Comparison of ENCODE assay signal across 1 cellular context in the genomic region with DNA sequence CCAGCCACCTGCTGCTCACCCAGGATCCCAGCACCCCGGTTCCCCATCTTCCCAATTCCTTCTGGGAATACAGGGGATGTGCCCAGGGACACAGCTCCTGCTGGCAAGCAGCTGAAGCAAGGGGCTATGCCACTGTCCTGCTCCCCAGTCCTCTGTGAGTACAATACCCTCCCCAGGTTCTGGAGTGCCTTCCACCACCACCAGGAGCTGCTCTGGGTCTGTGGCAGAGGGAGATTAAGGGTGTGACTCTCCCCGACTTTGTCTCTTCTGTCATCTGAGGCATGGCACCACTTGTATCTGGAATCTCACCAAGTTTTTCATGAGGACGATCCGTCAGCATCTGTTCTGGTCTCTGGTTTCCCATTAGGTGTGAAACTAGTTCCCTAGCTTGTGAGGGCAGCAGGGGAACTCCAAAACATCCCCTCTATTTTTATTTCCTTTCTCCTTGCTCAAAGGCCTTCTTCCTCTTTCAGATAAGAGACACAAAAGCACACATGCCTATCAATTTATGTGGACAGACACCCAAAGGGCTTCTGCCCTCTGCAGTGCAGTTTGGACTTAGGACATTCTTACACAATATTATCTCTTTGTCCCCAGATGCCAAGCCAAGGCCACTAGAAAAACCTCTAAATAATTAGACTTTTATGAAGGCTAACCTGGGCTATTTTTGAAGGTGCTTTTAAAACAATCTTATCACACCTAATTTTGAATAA.
TF ChIP-seq lines count a peak whose summit lies in the region.

No MANE protein-coding gene starts in this region.

TF ChIP-seq in SK-N-SH treated with all-trans-retinoic acid at 6 μM for 48 hours, 23 proteins besides CTCF, POLR2A, EP300 and RAD21 (continued from another document):
- no peak for TF ChIP-seq TCF4 (CRISPR knock-in tag; IDR thresholded peaks at IDR 0.05; ENCODE audit: borderline replicate concordance)
- TF ChIP-seq, protein P1, sequence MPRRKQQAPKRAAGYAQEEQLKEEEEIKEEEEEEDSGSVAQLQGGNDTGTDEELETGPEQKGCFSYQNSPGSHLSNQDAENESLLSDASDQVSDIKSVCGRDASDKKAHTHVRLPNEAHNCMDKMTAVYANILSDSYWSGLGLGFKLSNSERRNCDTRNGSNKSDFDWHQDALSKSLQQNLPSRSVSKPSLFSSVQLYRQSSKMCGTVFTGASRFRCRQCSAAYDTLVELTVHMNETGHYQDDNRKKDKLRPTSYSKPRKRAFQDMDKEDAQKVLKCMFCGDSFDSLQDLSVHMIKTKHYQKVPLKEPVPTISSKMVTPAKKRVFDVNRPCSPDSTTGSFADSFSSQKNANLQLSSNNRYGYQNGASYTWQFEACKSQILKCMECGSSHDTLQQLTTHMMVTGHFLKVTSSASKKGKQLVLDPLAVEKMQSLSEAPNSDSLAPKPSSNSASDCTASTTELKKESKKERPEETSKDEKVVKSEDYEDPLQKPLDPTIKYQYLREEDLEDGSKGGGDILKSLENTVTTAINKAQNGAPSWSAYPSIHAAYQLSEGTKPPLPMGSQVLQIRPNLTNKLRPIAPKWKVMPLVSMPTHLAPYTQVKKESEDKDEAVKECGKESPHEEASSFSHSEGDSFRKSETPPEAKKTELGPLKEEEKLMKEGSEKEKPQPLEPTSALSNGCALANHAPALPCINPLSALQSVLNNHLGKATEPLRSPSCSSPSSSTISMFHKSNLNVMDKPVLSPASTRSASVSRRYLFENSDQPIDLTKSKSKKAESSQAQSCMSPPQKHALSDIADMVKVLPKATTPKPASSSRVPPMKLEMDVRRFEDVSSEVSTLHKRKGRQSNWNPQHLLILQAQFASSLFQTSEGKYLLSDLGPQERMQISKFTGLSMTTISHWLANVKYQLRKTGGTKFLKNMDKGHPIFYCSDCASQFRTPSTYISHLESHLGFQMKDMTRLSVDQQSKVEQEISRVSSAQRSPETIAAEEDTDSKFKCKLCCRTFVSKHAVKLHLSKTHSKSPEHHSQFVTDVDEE (CRISPR knock-in tag; IDR thresholded peaks at IDR 0.05) = no peak
- no peak for TF ChIP-seq ESRRG (CRISPR knock-in tag; IDR thresholded peaks at IDR 0.05)
- TF ChIP-seq, protein P2, sequence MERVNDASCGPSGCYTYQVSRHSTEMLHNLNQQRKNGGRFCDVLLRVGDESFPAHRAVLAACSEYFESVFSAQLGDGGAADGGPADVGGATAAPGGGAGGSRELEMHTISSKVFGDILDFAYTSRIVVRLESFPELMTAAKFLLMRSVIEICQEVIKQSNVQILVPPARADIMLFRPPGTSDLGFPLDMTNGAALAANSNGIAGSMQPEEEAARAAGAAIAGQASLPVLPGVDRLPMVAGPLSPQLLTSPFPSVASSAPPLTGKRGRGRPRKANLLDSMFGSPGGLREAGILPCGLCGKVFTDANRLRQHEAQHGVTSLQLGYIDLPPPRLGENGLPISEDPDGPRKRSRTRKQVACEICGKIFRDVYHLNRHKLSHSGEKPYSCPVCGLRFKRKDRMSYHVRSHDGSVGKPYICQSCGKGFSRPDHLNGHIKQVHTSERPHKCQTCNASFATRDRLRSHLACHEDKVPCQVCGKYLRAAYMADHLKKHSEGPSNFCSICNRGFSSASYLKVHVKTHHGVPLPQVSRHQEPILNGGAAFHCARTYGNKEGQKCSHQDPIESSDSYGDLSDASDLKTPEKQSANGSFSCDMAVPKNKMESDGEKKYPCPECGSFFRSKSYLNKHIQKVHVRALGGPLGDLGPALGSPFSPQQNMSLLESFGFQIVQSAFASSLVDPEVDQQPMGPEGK (CRISPR knock-in tag; IDR thresholded peaks at IDR 0.05; ENCODE audit: borderline replicate concordance) = no peak
- TF ChIP-seq BACH2 (CRISPR knock-in tag; IDR thresholded peaks at IDR 0.05; ENCODE audit: borderline replicate concordance) = no peak
TF ChIP-seq in SK-N-SH treated with all-trans-retinoic acid at 6 μM for 48 hours: peak in this region for 0.
